Comparison of ENCODE assay signal across 2 cellular contexts in the genomic region with DNA sequence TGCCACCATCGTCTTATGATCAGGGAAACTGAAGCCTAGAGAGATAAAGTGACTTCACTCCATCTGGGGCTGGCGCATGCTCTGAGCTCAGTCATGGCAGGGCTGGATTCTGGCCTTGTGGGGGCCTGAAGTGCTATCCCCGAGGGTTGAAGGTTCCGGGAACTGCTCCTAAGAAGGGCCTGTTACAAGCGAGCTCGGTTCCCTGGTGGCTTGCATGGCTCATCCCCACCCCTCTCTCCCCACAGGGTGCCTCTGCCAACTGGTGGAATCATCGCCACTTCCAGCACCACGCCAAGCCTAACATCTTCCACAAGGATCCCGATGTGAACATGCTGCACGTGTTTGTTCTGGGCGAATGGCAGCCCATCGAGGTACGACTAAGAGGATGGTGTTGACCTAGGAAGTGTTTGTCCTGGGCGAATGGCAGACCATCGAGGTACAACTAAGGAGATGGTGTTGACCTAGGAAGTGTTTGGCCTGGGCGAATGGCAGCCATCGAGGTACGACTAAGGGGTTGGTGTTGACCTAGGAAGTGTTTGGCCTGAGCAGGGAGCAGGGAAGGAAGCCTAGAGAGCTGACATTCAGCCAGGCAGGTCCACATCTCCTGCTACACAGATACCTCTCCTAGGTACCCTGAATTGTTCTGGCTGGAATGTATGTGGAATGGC.
TF ChIP-seq lines count a peak whose summit lies in the region.

No MANE protein-coding gene starts in this region.

TF ChIP-seq in IMR-90, 13 proteins besides CTCF, POLR2A, EP300 and RAD21:
- no peak for TF ChIP-seq MAZ (IDR thresholded peaks at IDR 0.05; ENCODE audit: borderline replicate concordance, low read depth, low read length)
- no peak for TF ChIP-seq NFE2L2 (IDR thresholded peaks at IDR 0.05; ENCODE audit: low read depth, low read length)
- TF ChIP-seq RFX5 (IDR thresholded peaks at IDR 0.05; ENCODE audit: low read depth, low read length) = no peak
- no peak for TF ChIP-seq BHLHE40 (IDR thresholded peaks at IDR 0.05; ENCODE audit: low read depth, low read length)
- TF ChIP-seq MAFK (IDR thresholded peaks at IDR 0.05; ENCODE audit: low read depth, low read length) = no peak
- TF ChIP-seq, protein P1, sequence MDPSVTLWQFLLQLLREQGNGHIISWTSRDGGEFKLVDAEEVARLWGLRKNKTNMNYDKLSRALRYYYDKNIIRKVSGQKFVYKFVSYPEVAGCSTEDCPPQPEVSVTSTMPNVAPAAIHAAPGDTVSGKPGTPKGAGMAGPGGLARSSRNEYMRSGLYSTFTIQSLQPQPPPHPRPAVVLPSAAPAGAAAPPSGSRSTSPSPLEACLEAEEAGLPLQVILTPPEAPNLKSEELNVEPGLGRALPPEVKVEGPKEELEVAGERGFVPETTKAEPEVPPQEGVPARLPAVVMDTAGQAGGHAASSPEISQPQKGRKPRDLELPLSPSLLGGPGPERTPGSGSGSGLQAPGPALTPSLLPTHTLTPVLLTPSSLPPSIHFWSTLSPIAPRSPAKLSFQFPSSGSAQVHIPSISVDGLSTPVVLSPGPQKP (IDR thresholded peaks at IDR 0.05; ENCODE audit: borderline replicate concordance, low read depth, low read length) = no peak
- TF ChIP-seq SMC3 (IDR thresholded peaks at IDR 0.05; ENCODE audit: low read depth, low read length) = no peak
- no peak for TF ChIP-seq CHD1 (IDR thresholded peaks at IDR 0.05; ENCODE audit: low read depth, low read length)
- TF ChIP-seq CEBPB (IDR thresholded peaks at IDR 0.05; ENCODE audit: low read depth, low read length) = no peak
- TF ChIP-seq, protein P2, sequence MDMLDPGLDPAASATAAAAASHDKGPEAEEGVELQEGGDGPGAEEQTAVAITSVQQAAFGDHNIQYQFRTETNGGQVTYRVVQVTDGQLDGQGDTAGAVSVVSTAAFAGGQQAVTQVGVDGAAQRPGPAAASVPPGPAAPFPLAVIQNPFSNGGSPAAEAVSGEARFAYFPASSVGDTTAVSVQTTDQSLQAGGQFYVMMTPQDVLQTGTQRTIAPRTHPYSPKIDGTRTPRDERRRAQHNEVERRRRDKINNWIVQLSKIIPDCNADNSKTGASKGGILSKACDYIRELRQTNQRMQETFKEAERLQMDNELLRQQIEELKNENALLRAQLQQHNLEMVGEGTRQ (IDR thresholded peaks at IDR 0.05; ENCODE audit: low read depth, low read length) = no peak
- TF ChIP-seq MXI1 (IDR thresholded peaks at IDR 0.05; ENCODE audit: borderline replicate concordance, low read depth, low read length) = no peak
- TF ChIP-seq FOS (IDR thresholded peaks at IDR 0.05; ENCODE audit: low read depth, low read length) = no peak
- no peak for TF ChIP-seq RCOR1 (IDR thresholded peaks at IDR 0.05; ENCODE audit: insufficient replicate concordance, low read length)

TF ChIP-seq in GM12878, 131 proteins besides CTCF, POLR2A, EP300 and RAD21:
- TF ChIP-seq NBN (IDR thresholded peaks at IDR 0.05) (no peak), ZNF217 (IDR thresholded peaks at IDR 0.05) (no peak), PAX8 (IDR thresholded peaks at IDR 0.05) (no peak), ZSCAN29 (IDR thresholded peaks at IDR 0.05) (no peak), IKZF1 (conservative IDR thresholded peaks at IDR 0.05) (no peak), BMI1 (IDR thresholded peaks at IDR 0.05; ENCODE audit: borderline replicate concordance) (no peak), ZZZ3 (IDR thresholded peaks at IDR 0.05; ENCODE audit: control insufficient read depth, insufficient read length, low read depth) (no peak)
- TF ChIP-seq, protein P3, sequence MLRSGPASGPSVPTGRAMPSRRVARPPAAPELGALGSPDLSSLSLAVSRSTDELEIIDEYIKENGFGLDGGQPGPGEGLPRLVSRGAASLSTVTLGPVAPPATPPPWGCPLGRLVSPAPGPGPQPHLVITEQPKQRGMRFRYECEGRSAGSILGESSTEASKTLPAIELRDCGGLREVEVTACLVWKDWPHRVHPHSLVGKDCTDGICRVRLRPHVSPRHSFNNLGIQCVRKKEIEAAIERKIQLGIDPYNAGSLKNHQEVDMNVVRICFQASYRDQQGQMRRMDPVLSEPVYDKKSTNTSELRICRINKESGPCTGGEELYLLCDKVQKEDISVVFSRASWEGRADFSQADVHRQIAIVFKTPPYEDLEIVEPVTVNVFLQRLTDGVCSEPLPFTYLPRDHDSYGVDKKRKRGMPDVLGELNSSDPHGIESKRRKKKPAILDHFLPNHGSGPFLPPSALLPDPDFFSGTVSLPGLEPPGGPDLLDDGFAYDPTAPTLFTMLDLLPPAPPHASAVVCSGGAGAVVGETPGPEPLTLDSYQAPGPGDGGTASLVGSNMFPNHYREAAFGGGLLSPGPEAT (IDR thresholded peaks at IDR 0.05; ENCODE audit: low read depth) = no peak
- TF ChIP-seq, protein P4, sequence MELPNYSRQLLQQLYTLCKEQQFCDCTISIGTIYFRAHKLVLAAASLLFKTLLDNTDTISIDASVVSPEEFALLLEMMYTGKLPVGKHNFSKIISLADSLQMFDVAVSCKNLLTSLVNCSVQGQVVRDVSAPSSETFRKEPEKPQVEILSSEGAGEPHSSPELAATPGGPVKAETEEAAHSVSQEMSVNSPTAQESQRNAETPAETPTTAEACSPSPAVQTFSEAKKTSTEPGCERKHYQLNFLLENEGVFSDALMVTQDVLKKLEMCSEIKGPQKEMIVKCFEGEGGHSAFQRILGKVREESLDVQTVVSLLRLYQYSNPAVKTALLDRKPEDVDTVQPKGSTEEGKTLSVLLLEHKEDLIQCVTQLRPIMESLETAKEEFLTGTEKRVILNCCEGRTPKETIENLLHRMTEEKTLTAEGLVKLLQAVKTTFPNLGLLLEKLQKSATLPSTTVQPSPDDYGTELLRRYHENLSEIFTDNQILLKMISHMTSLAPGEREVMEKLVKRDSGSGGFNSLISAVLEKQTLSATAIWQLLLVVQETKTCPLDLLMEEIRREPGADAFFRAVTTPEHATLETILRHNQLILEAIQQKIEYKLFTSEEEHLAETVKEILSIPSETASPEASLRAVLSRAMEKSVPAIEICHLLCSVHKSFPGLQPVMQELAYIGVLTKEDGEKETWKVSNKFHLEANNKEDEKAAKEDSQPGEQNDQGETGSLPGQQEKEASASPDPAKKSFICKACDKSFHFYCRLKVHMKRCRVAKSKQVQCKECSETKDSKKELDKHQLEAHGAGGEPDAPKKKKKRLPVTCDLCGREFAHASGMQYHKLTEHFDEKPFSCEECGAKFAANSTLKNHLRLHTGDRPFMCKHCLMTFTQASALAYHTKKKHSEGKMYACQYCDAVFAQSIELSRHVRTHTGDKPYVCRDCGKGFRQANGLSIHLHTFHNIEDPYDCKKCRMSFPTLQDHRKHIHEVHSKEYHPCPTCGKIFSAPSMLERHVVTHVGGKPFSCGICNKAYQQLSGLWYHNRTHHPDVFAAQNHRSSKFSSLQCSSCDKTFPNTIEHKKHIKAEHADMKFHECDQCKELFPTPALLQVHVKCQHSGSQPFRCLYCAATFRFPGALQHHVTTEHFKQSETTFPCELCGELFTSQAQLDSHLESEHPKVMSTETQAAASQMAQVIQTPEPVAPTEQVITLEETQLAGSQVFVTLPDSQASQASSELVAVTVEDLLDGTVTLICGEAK (IDR thresholded peaks at IDR 0.05; ENCODE audit: borderline replicate concordance) = no peak
